ENCODE assay signal across 12 cellular contexts in the genomic region with DNA sequence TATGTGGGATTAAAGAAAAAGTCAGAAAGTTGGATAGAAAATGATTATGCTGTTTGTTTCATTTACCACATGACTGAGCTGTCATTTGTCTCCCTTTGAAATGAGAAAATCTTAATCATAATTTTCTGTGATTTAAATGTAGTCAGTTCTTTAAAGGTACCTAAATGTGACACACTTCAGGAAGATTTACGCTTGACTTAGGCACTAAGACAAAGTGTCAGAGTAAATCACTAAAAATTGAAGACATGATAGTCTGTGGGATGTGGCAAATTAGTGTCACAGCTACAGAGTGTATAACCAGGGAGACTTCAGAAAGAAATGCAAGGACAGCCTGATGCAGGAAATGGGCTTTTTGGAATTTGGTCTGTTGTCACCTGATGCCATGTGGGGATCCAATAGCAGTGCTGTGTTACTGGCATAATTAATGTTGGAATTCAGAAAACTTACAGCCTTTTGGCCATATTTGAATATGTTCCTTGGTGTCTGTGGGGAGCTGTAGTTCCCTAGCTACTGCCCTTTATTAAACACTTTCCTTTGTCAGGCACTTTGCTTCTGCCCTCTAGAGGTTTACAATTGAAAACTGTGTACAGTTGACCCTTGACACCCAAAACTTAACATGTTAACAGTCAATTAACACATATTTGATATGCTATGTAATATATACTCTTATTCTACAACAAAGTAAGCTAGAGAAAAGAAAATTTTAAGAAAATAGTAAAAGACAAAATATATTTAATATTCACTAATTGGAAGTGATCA.
DNase-seq lines count a peak whose midpoint lies in the region; ATAC-seq and TF ChIP-seq lines count a peak whose summit lies in the region.
"Had no signal": no experiment of that assay in that cellular context is flagged by ENCODE, and none has a peak within 500 bp of the region (broad histone marks: within the 10 kb centered on the region; RNA-seq: fewer than 3 reads in every experiment).

No MANE protein-coding gene starts in this region.

- H3K4me3 ChIP-seq in LNCaP clone FGC (ENCODE audit: low read depth, low read length) (no peak overlapping the region), fibroblast of mammary gland (ENCODE audit: control insufficient read depth, low read depth, low read length) (no peak overlapping the region)
- H3K4me3 ChIP-seq: BLaER1 treated with 17β-estradiol and CSF1 and Interleukin-3, amounts not matched to agents 10 nM and 100 nM; ovary had no signal

- DNase-seq in ACHN: peak; percentile 8
- no peak for DNase-seq in LNCaP clone FGC (ENCODE audit: low read depth)
- DNase-seq in fibroblast of mammary gland (ENCODE audit: low read depth): no peak
- DNase-seq in SKM-1 treated with dmso at 0.1 percent for 144 hours (lab: John Stamatoyannopoulos, UW; ENCODE audit: unreplicated experiment): no peak
- no peak for DNase-seq in NCI-H1417 treated with DMSO at 0.1 percent for 48 hours (lab: John Stamatoyannopoulos, UW)
- DNase-seq in COR-L47 (lab: John Stamatoyannopoulos, UW): no peak
- DNase-seq in G401 (ENCODE audit: low spot score): no peak
- DNase-seq: activated CD4-positive, alpha-beta T cell treated with anti-CD3 and anti-CD28 coated beads, Interleukin-2, amount 50 U/mL, for 1 hour; NCI-H526; ovary had no signal

- ATAC-seq in GM18907 (IDR thresholded peaks at IDR 0.05; ENCODE audit: unreplicated experiment): peak; percentile 59

- TF ChIP-seq CTCF in LNCaP clone FGC (IDR thresholded peaks at IDR 0.05; ENCODE audit: control insufficient read depth, extremely low read depth, insufficient read depth) (0 out of 2 replicates have a peak, but pooled peaks have one; percentile 12), fibroblast of mammary gland (conservative IDR thresholded peaks at IDR 0.05; ENCODE audit: control insufficient read depth, insufficient read depth, low read depth, low read length) (peak; percentile 15)

- in situ Hi-C loops in ACHN (cut with HindIII; ENCODE audit: low pct_ligation_motif_present, low pct_unique_long_range_greater_than_20kb, low sequenced_read_pairs) (no loop called here), G401 (cut with HindIII; ENCODE audit: low sequenced_read_pairs) (no loop called here)
